Comparison of ENCODE assay signal across 8 cellular contexts in the genomic region with DNA sequence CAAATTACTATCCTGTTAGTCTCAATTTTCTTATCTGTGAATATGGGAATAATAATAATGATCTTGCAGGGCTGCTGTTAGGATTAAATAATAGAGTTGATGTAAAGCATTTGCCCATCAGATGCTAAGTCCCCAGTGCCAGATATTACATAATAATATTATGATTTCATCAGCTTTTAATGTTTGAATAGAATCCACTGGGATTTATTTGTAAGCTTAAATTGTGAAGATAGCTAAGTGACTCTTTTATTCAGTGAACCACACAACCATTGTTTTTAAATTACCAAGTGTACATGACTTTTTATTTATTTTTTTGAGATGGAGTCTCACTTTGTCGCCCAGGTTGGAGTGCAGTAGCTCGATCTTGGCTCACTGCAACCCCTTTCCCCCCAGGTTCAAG.
"Had no signal": no experiment of that assay in that cellular context is flagged by ENCODE, and none has a peak within 500 bp of the region (broad histone marks: within the 10 kb centered on the region; RNA-seq: fewer than 3 reads in every experiment).

No MANE protein-coding gene starts in this region.

- H3K4me3 ChIP-seq: GM23248, HAP-1 had no signal

- H3K36me3 ChIP-seq: HAP-1 had no signal

- DNase-seq: GM23248, GOT3, H7, HFFc6 had no signal

- H3K9me3 ChIP-seq: HAP-1 had no signal

- ATAC-seq: HCT116, HepG2 had no signal

- H3K27ac ChIP-seq: GM23248, HL-60 had no signal

- H3K4me1 ChIP-seq: HAP-1 had no signal
